Comparison of ENCODE assay signal across 1 cellular context in genomic region chr1:161589365-161589764, GRCh38.
TF ChIP-seq lines count a peak whose summit lies in the region.

No MANE protein-coding gene starts in this region.

TF ChIP-seq in HEK293, 187 proteins besides CTCF, POLR2A, EP300 and RAD21:
- peak; percentile 32; the same call in 1 of the 2 replicates for TF ChIP-seq ZBTB20 (tag by site-specific recombination; IDR thresholded peaks at IDR 0.05)
